In the genomic region with DNA sequence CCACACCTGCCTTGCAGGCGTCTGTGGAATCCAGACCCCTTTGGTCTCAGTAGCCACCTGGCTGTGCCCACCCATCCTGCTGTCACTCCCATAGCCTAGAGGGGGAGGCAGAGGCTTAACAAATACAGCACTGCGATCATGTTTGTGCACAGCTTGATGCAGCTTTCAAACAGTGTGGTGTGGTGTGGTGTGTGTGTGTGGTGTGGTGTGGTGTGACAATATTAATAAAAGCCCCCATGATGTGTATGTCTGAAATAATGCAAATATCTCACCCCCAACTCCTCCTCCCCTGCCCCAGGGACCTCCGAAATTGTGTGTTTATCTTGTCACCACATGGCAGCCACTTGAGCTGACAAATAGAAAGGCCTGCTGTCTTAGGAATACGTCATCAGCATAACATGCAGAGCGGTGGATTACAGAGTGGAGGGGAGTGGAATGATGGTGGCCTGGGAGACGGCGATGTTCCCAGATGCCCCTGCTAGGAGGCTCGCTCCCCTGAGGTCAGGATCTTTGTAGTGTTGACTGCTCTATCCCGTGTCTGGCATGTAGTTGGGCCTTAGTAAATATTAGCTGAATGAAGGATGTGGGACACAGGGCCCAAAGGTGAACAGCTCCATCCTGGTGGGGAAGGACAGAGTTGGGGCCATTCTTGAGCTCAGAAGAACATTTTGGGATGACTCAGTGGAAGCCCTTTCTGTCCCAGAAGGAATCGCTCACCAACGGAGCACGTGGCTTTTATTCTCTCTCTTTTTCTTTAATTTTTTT, we compare ENCODE assay signal across 7 cellular contexts. TPM values are rescaled to one million over a fixed set of nuclear protein-coding genes. Genes with fewer than 3 reads are reported as not detected.
DNase-seq lines count a peak whose midpoint lies in the region; ATAC-seq and TF ChIP-seq lines count a peak whose summit lies in the region.

No MANE protein-coding gene starts in this region.

- TF ChIP-seq CTCF in heart right ventricle (IDR thresholded peaks at IDR 0.05): peak in 8 of 9 donors; percentile 20 to 60 (median 47)
- peak in 4 of 5 experiments; percentile 38 to 53 (median 49) for TF ChIP-seq CTCF in gastrocnemius medialis (IDR thresholded peaks at IDR 0.05 in 4 of 5, conservative IDR thresholded peaks at IDR 0.05 in 1 of 5)

- H3K27me3 ChIP-seq in heart right ventricle (no peaks in the 10 kb centered on the region), gastrocnemius medialis (no peaks in the 10 kb centered on the region)
- H3K27me3 ChIP-seq in effector memory CD4-positive, alpha-beta T cell (replicated peaks; ENCODE audit: control insufficient read depth, insufficient read depth, low read length, poor library complexity, severe bottlenecking): no peaks in the 10 kb centered on the region

- TF ChIP-seq POLR2A in gastrocnemius medialis (IDR thresholded peaks at IDR 0.05): no peak

- H3K36me3 ChIP-seq in heart right ventricle (peaks cover 0 to 11% (median 9%) of the 10 kb centered on the region in 9 donors), gastrocnemius medialis (no peaks in the 10 kb centered on the region)
- H3K36me3 ChIP-seq in effector memory CD4-positive, alpha-beta T cell (ENCODE audit: control insufficient read depth, insufficient read depth, low read length): peaks cover 4% of the 10 kb centered on the region

- no peaks in the 10 kb centered on the region for H3K36me3 Mint-ChIP-seq in activated naive CD8-positive, alpha-beta T cell

- H3K9me3 ChIP-seq in heart right ventricle (no peaks in the 10 kb centered on the region), gastrocnemius medialis (no peaks in the 10 kb centered on the region)
- no peaks in the 10 kb centered on the region for H3K9me3 ChIP-seq in effector memory CD4-positive, alpha-beta T cell (ENCODE audit: control insufficient read depth, low read length)

- H3K9me3 Mint-ChIP-seq in activated naive CD8-positive, alpha-beta T cell (ENCODE audit: low read depth): no peaks in the 10 kb centered on the region

- no peaks in the 10 kb centered on the region for H3K27me3 Mint-ChIP-seq in activated naive CD8-positive, alpha-beta T cell

- no peak overlapping the region for H3K27ac Mint-ChIP-seq in activated naive CD8-positive, alpha-beta T cell

- H3K4me1 Mint-ChIP-seq in activated naive CD8-positive, alpha-beta T cell (ENCODE audit: low read depth): peaks cover 35% of the 10 kb centered on the region

- in situ Hi-C loops in gastrocnemius medialis (cut with MboI; ENCODE audit: low sequenced_read_pairs in 4 of 4): no loop called here

- intact Hi-C loops in heart right ventricle (cut with DNase I) (no loop called here), gastrocnemius medialis (cut with DNase I; ENCODE audit: low total_unique reads) (no loop called here)

- DNase-seq in GM03348 (ENCODE audit: low spot score) (peak; percentile 60), NCI-H146 (lab: John Stamatoyannopoulos, UW) (peak; percentile 55), heart right ventricle (no peak), gastrocnemius medialis (no peak), DMS114 treated with DMSO at 0.1 percent for 48 hours (lab: John Stamatoyannopoulos, UW; ENCODE audit: unreplicated experiment) (no peak)
- no peak for DNase-seq in effector memory CD4-positive, alpha-beta T cell

- WGBS in heart right ventricle, 2 donors: 30 to 39% methylated on average over 12 of the region's 12 CpGs

- H3K27ac ChIP-seq in heart right ventricle: peak overlapping the region in 9 of 10 donors; percentile 48 to 80 (median 72)
- H3K27ac ChIP-seq in gastrocnemius medialis: peak overlapping the region; percentile 58 to 75 (median 73)
- no peak overlapping the region for H3K27ac ChIP-seq in effector memory CD4-positive, alpha-beta T cell (ENCODE audit: insufficient read depth, low read length, poor library complexity, severe bottlenecking)

- ATAC-seq in heart right ventricle: peak in 5 of 8 donors; percentile 13 to 50 (median 29)
- peak in 1 of 2 donors; percentile 25 for ATAC-seq in gastrocnemius medialis

- H3K4me1 ChIP-seq in heart right ventricle (peaks cover 11 to 62% (median 44%) of the 10 kb centered on the region in 9 donors), gastrocnemius medialis (peaks cover 38 to 48% of the 10 kb centered on the region in 2 donors)
- peaks cover 21% of the 10 kb centered on the region for H3K4me1 ChIP-seq in effector memory CD4-positive, alpha-beta T cell (ENCODE audit: control insufficient read depth, insufficient read depth, low read length, poor library complexity, severe bottlenecking)

- H3K4me3 ChIP-seq in heart right ventricle (no peak overlapping the region), gastrocnemius medialis (no peak overlapping the region)
- no peak overlapping the region for H3K4me3 ChIP-seq in effector memory CD4-positive, alpha-beta T cell (ENCODE audit: insufficient read depth, low read depth, low read length, poor library complexity, severe bottlenecking)

- H3K4me3 Mint-ChIP-seq in activated naive CD8-positive, alpha-beta T cell: peak overlapping the region; percentile 87

RNA-seq across cellular contexts. Expression of a gene that starts 2.8 kb away (rescaled TPM):
- 10 to 100 TPM; 16.6 to 29.9 (median 21.2) TPM for total RNA-seq in heart right ventricle
- 10 to 100 TPM in 1 of 2 donors, 1 to 10 TPM in 1; 5.3 to 26.9 TPM for polyA plus RNA-seq in heart right ventricle
- total RNA-seq in gastrocnemius medialis: 10 to 100 TPM; 10.3 to 28.7 (median 16.6) TPM

RNA-seq across cellular contexts. Expression of a gene that starts 14.1 kb away (rescaled TPM):
- total RNA-seq in heart right ventricle (1,000 to 10,000 TPM in 2 of 10 donors, 100 to 1,000 TPM in 8; 651 to 1,550 (median 786) TPM), gastrocnemius medialis (1,000 to 10,000 TPM in 3 of 4 donors, 100 to 1,000 TPM in 1; 561 to 1,888 (median 1,101) TPM)
- polyA plus RNA-seq in heart right ventricle: 1,000 to 10,000 TPM; 1,777 to 4,200 TPM

RNA-seq across cellular contexts. Expression of a gene that starts 21.9 kb away (rescaled TPM):
- 1 to 10 TPM in 8 of 10 donors, under 1 TPM in 2; 0.50 to 9.3 (median 2.7) TPM for total RNA-seq in heart right ventricle
- polyA plus RNA-seq in heart right ventricle: 1 to 10 TPM; 1.4 to 1.5 TPM
- 1 to 10 TPM in 3 of 4 donors, not detected in 1; 1.1 to 1.8 (median 1.6) TPM for total RNA-seq in gastrocnemius medialis

RNA-seq across cellular contexts. Expression of a gene that starts 24.8 kb away (rescaled TPM):
- 10 to 100 TPM; 10.8 to 16.8 (median 12.7) TPM for total RNA-seq in heart right ventricle
- 10 to 100 TPM; 19.6 to 35.3 TPM for polyA plus RNA-seq in heart right ventricle
- 10 to 100 TPM; 10.0 to 21.7 (median 16.6) TPM for total RNA-seq in gastrocnemius medialis

RNA-seq across cellular contexts. Expression of a gene that starts 35.5 kb away (rescaled TPM):
- total RNA-seq in heart right ventricle (100 to 1,000 TPM in 1 of 10 donors, 10 to 100 TPM in 9; 63.2 to 115 (median 82.4) TPM), gastrocnemius medialis (10 to 100 TPM; 21.7 to 38.2 (median 30.3) TPM)
- 10 to 100 TPM; 34.7 to 94.1 TPM for polyA plus RNA-seq in heart right ventricle

Comparison
In these comparisons a context has a peak if more than half of its experiments do, and no peak if none do; other contexts are left out.
1. DNase-seq: peak in GM03348 (single experiment) and NCI-H146 (single experiment); none in heart right ventricle (0 of 2), gastrocnemius medialis (0 of 2), effector memory CD4-positive, alpha-beta T cell (0 of 3) and DMS114 treated with DMSO at 0.1 percent for 48 hours (single experiment).